Comparison of ENCODE assay signal across 8 cellular contexts in genomic region chr19:632228-633067, GRCh38. TPM values are rescaled to one million over a fixed set of nuclear protein-coding genes. Genes with fewer than 3 reads are reported as not detected.
A peak's percentile ranks its signal among the peaks of the same experiment; 100 is the strongest.
DNase-seq lines count a peak whose midpoint lies in the region; ATAC-seq and TF ChIP-seq lines count a peak whose summit lies in the region.

No MANE protein-coding gene starts in this region.

- peaks cover 11% of the 10 kb centered on the region for H4K20me1 ChIP-seq in PC-9 (ENCODE audit: insufficient read depth)

- H3K4me3 ChIP-seq in PC-9, result peak overlapping the region; percentile 87
- peak overlapping the region; percentile 53 to 87 for H3K4me3 ChIP-seq in body of pancreas

- no peaks in the 10 kb centered on the region for H3K9me3 ChIP-seq in PC-9 (ENCODE audit: insufficient read depth, low read depth)
- H3K9me3 ChIP-seq in body of pancreas, result no peaks in the 10 kb centered on the region

- 0 out of 2 replicates have a peak, but pooled peaks cover 8% of the 10 kb centered on the region for H3F3A ChIP-seq in PC-9 (ENCODE audit: insufficient read depth, low read depth)

- H3K9me2 ChIP-seq in PC-9 (ENCODE audit: insufficient read depth), result no peaks in the 10 kb centered on the region

- H3K36me3 ChIP-seq in PC-9 (ENCODE audit: low read depth), result 0 out of 2 replicates have a peak, but pooled peaks cover 7% of the 10 kb centered on the region
- H3K36me3 ChIP-seq in body of pancreas (replicated peaks in 1 of 2; ENCODE audit: insufficient read depth in 1 of 2, low read depth in 2 of 2), result no peaks in the 10 kb centered on the region

- H3K4me1 ChIP-seq in PC-9 (replicated peaks; ENCODE audit: insufficient read depth), result peaks cover 8% of the 10 kb centered on the region
- peaks cover 27% of the 10 kb centered on the region for H3K4me1 ChIP-seq in body of pancreas

- H3K79me2 ChIP-seq in PC-9 (ENCODE audit: low read depth), result peaks cover 34% of the 10 kb centered on the region

- CTCF ChIA-PET in PC-9 (lab: Charles Lee), result no interaction called here

- no TSS peak for BruUV-seq in PC-9 (replicated peaks; lab: Mats Ljungman, UMichigan)

- H3K27ac ChIP-seq in PC-9 (no peak overlapping the region), body of pancreas (peak overlapping the region in 2 of 4 donors; percentile 47 to 60)

- peak; percentile 74 for DNase-seq in activated CD4-positive, alpha-beta T cell treated with anti-CD3 and anti-CD28 coated beads for 48 hours
- no peak for DNase-seq in activated CD4-positive, alpha-beta T cell treated with anti-CD3 and anti-CD28 coated beads for 1 hour
- DNase-seq in PC-9 (peak in 1 of 2 experiments; percentile 50), body of pancreas (no peak), left colon (peak; percentile 61 to 77)
- peak; percentile 43 to 47 for DNase-seq in stimulated activated CD8-positive, alpha-beta memory T cell treated with anti-CD3 and anti-CD28 coated beads, Interleukin-2, amount 100 ng/mL, for 48 hours (ENCODE audit: low read depth in 2 of 2)

- peak overlapping the region; percentile 97 for H2AFZ ChIP-seq in PC-9

- ATAC-seq in HG02973 (IDR thresholded peaks at IDR 0.05; ENCODE audit: unreplicated experiment) (peak; percentile 18), body of pancreas (no peak), left colon (peak; percentile 73), GM21390 (IDR thresholded peaks at IDR 0.05; ENCODE audit: unreplicated experiment) (no peak)

- TF ChIP-seq CTCF in PC-9 (conservative IDR thresholded peaks at IDR 0.05) (no peak), body of pancreas (IDR thresholded peaks at IDR 0.05) (no peak)

- no peak for TF ChIP-seq POLR2A in body of pancreas (IDR thresholded peaks at IDR 0.05)

- 13 to 39% methylated on average over 15 to 47 of the region's 47 CpGs for WGBS in body of pancreas, 2 donors

- intact Hi-C loops in PC-9 (cut with micrococcal nuclease; ENCODE audit: unreplicated experiment) (no loop called here), body of pancreas (cut with DNase I) (no loop called here), left colon (cut with DNase I, micrococcal nuclease) (no loop called here)

- H3K27me3 ChIP-seq in PC-9 (ENCODE audit: insufficient read depth, low read depth) (no peaks in the 10 kb centered on the region), body of pancreas (no peaks in the 10 kb centered on the region)

- POLR2A ChIA-PET in PC-9 (lab: Charles Lee; ENCODE audit: unreplicated experiment), result interaction anchor here (0.6 kb wide), 1 partner anchor 79 kb away, joined by 6 read pairs; no protein-coding TSS in a partner anchor

- peak overlapping the region; percentile 97 for H3K4me2 ChIP-seq in PC-9

RNA-seq across cellular contexts. Expression of gene POLRMT, which starts 0.9 kb away (rescaled TPM):
- 46.4 and 57.1 TPM in 2 replicates for total RNA-seq in PC-9 (2021)
- total RNA-seq in body of pancreas, result 10 to 100 TPM; 25.4 to 46.1 TPM
- total RNA-seq in left colon, result 10 to 100 TPM; 52.7 to 64.6 TPM

RNA-seq across cellular contexts. Expression of gene FGF22, which starts 7.2 kb away (rescaled TPM):
- total RNA-seq in PC-9 (2021) (0.35 TPM in 1 of 2 replicates, not detected in the other), body of pancreas (not detected), left colon (not detected)

RNA-seq across cellular contexts. Expression of gene RNF126, which starts 30.6 kb away (rescaled TPM):
- total RNA-seq in PC-9 (2021) (54.4 and 63.7 TPM in 2 replicates), body of pancreas (10 to 100 TPM; 23.3 to 45.8 TPM), left colon (10 to 100 TPM; 60.1 to 73.1 TPM)

RNA-seq across cellular contexts. Expression of gene HCN2, which starts 42.8 kb away (rescaled TPM):
- total RNA-seq in PC-9 (2021) (1.5 and 2.0 TPM in 2 replicates), body of pancreas (under 1 TPM in 1 of 2 donors, not detected in 1; 0.26 TPM), left colon (under 1 TPM; 0.15 to 0.39 TPM)

RNA-seq across cellular contexts. Expression of gene FSTL3, which starts 43.7 kb away (rescaled TPM):
- total RNA-seq in PC-9 (2021), result 40.9 and 85.1 TPM in 2 replicates
- 100 to 1,000 TPM in 1 of 2 donors, 10 to 100 TPM in 1; 72.4 to 236 TPM for total RNA-seq in body of pancreas
- 1 to 10 TPM; 4.9 to 8.7 TPM for total RNA-seq in left colon

Comparison
In these comparisons a context has a peak if more than half of its experiments do, and no peak if none do; other contexts are left out.
1. DNase-seq: peak in activated CD4-positive, alpha-beta T cell treated with anti-CD3 and anti-CD28 coated beads for 48 hours (single experiment), left colon (2 of 2) and stimulated activated CD8-positive, alpha-beta memory T cell treated with anti-CD3 and anti-CD28 coated beads, Interleukin-2, amount 100 ng/mL, for 48 hours (2 of 2); none in activated CD4-positive, alpha-beta T cell treated with anti-CD3 and anti-CD28 coated beads for 1 hour (single experiment) and body of pancreas (0 of 4).
2. ATAC-seq: peak in HG02973 (single experiment) and left colon (single experiment); none in body of pancreas (single experiment) and GM21390 (single experiment).